ENCODE assay signal across 2 cellular contexts in genomic region chr17:50200447-50201225, GRCh38.
TF ChIP-seq lines count a peak whose summit lies in the region.

No MANE protein-coding gene starts in this region.

TF ChIP-seq in HCT116, 20 proteins besides CTCF, POLR2A, EP300 and RAD21:
- peak; percentile 6 for TF ChIP-seq TCF7L2 (IDR thresholded peaks at IDR 0.05; ENCODE audit: borderline replicate concordance, extremely low read depth, insufficient read depth, insufficient read length)
- no peak for TF ChIP-seq REST (IDR thresholded peaks at IDR 0.05; ENCODE audit: low read depth)
- no peak for TF ChIP-seq CBX3 (IDR thresholded peaks at IDR 0.05; ENCODE audit: low read depth)
- TF ChIP-seq ZBTB33 (IDR thresholded peaks at IDR 0.05; ENCODE audit: extremely low read depth, insufficient replicate concordance, low read length), result no peak
- TF ChIP-seq ZFX (IDR thresholded peaks at IDR 0.05), result no peak
- peak; percentile 18 for TF ChIP-seq YY1 (IDR thresholded peaks at IDR 0.05; ENCODE audit: extremely low read depth, insufficient replicate concordance, low read depth, low read length)
- TF ChIP-seq EZH2phosphoT487 (IDR thresholded peaks at IDR 0.05; ENCODE audit: borderline replicate concordance), result no peak
- TF ChIP-seq FOSL1 (IDR thresholded peaks at IDR 0.05; ENCODE audit: low read depth), result no peak
- TF ChIP-seq EGR1 (IDR thresholded peaks at IDR 0.05; ENCODE audit: low read depth), result peak; percentile 99
- TF ChIP-seq MAX (IDR thresholded peaks at IDR 0.05), result no peak
TF ChIP-seq in HCT116: peak in this region for 3.

TF ChIP-seq in K562, 482 proteins besides CTCF, POLR2A, EP300 and RAD21 (continues in another document):
- TF ChIP-seq TFAP4 (CRISPR knock-in tag; IDR thresholded peaks at IDR 0.05; ENCODE audit: borderline replicate concordance), result peak; percentile 56; the same call in 1 of the 2 replicates
- peak; percentile 98 for TF ChIP-seq EGR1 (conservative IDR thresholded peaks at IDR 0.05)
- TF ChIP-seq TARDBP (IDR thresholded peaks at IDR 0.05), result peak; percentile 81; the same call in 1 of the 2 replicates
- peak; percentile 51; the same call in 1 of the 2 replicates for TF ChIP-seq TOE1 (IDR thresholded peaks at IDR 0.05; ENCODE audit: borderline replicate concordance)
- TF ChIP-seq TOE1 (CRISPR knock-in tag; IDR thresholded peaks at IDR 0.05; ENCODE audit: borderline replicate concordance, low read depth), result no peak
- TF ChIP-seq AFF4 (CRISPR knock-in tag; IDR thresholded peaks at IDR 0.05), result 0 out of 2 replicates have a peak, but pooled peaks have one; percentile 34
- TF ChIP-seq RCOR1 (IDR thresholded peaks at IDR 0.05; ENCODE audit: borderline replicate concordance in 1 of 2, low read depth in 2 of 2, low read length in 2 of 2), result 0 out of 4 replicates have a peak, but pooled peaks of 1 of the 2 experiments have one; percentile 14
- no peak for TF ChIP-seq SMAD3 (CRISPR knock-in tag; conservative IDR thresholded peaks at IDR 0.05)
- TF ChIP-seq PRDM10 (IDR thresholded peaks at IDR 0.05; ENCODE audit: partially characterized antibody), result peak; percentile 14
- TF ChIP-seq ZNF740 (CRISPR knock-in tag; IDR thresholded peaks at IDR 0.05), result peak; percentile 77; the same call in 1 of the 2 replicates
- peak in 1 of 2 experiments; percentile 83; a peak in 2 of 4 replicates for TF ChIP-seq ZNF740 (tag; IDR thresholded peaks at IDR 0.05)
- TF ChIP-seq ARID2 (IDR thresholded peaks at IDR 0.05), result peak; percentile 97
- 0 out of 2 replicates have a peak, but pooled peaks have one; percentile 23 for TF ChIP-seq ZBTB33 (CRISPR knock-in tag; IDR thresholded peaks at IDR 0.05)
- peak; percentile 77; the same call in 1 of the 2 replicates for TF ChIP-seq KLF13 (tag; IDR thresholded peaks at IDR 0.05; ENCODE audit: borderline replicate concordance, low read depth)
- TF ChIP-seq TAF1 (IDR thresholded peaks at IDR 0.05; ENCODE audit: control insufficient read depth, extremely low read depth, insufficient read depth, low read length, severe bottlenecking), result no peak
- TF ChIP-seq ZKSCAN3 (CRISPR knock-in tag; IDR thresholded peaks at IDR 0.05), result no peak
- no peak for TF ChIP-seq ATF1 (CRISPR knock-in tag; IDR thresholded peaks at IDR 0.05)
- peak; percentile 28; the same call in 1 of the 2 replicates for TF ChIP-seq ATF1 (tag; IDR thresholded peaks at IDR 0.05)
- no peak for TF ChIP-seq ZBTB34 (CRISPR knock-in tag; IDR thresholded peaks at IDR 0.05)
- peak; percentile 92 for TF ChIP-seq RB1 (IDR thresholded peaks at IDR 0.05; ENCODE audit: low read depth)
- no peak for TF ChIP-seq ETS1 (conservative IDR thresholded peaks at IDR 0.05; ENCODE audit: control insufficient read depth, low read depth, low read length)
- peak; percentile 72 for TF ChIP-seq ZBTB7A (IDR thresholded peaks at IDR 0.05; ENCODE audit: borderline replicate concordance, control insufficient read depth, low read depth, low read length)
- TF ChIP-seq ATF3 (IDR thresholded peaks at IDR 0.05), result no peak
- TF ChIP-seq ATF3 (CRISPR knock-in tag; conservative IDR thresholded peaks at IDR 0.05), result 0 out of 2 replicates have a peak, but pooled peaks have one; percentile 32
- peak; percentile 14; the same call in 1 of the 2 replicates for TF ChIP-seq SIN3B (IDR thresholded peaks at IDR 0.05; ENCODE audit: low read depth)
- TF ChIP-seq GMEB1 (CRISPR knock-in tag; IDR thresholded peaks at IDR 0.05), result no peak
- TF ChIP-seq CLOCK (CRISPR knock-in tag; IDR thresholded peaks at IDR 0.05; ENCODE audit: borderline replicate concordance), result no peak
- TF ChIP-seq ZFX (CRISPR knock-in tag; IDR thresholded peaks at IDR 0.05), result no peak; the same call in 1 of the 2 replicates
